In the genomic region with DNA sequence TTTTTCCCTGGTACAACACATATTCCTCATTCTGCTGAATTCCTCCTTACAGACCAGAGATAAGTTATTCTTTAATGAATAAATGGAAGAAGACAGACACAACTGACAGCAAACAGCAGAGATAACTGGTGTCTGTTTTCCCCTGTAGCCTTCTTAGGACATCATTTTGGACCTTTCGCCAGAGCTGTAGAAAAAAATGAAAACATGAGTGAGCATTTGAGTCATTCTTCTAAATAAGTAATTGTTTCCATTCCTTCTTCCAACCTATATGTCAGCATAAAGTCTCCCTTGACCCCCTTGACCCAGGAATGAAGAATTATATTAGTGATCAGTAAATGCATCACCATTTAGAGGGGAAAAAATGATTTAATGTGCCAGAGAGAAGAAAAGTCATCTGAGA, we compare ENCODE assay signal across 25 cellular contexts.
"Had no signal": no experiment of that assay in that cellular context is flagged by ENCODE, and none has a peak within 500 bp of the region (broad histone marks: within the 10 kb centered on the region; RNA-seq: fewer than 3 reads in every experiment).

No MANE protein-coding gene starts in this region.

- H3K4me1 ChIP-seq: breast epithelium, colonic mucosa, esophagus muscularis mucosa, lower lobe of right lung, neural progenitor cell, prostate gland, tibial artery had no signal

- H3K36me3 Mint-ChIP-seq: activated naive CD8-positive, alpha-beta T cell; naive B cell; neural progenitor cell; T-cell had no signal

- H3K9me3 Mint-ChIP-seq: central memory CD8-positive, alpha-beta T cell had no signal

- H3K9me3 ChIP-seq: adrenal gland, colonic mucosa, ovary, prostate gland had no signal

- H3K4me1 Mint-ChIP-seq: activated T-helper 17 cell treated with anti-CD3 and anti-CD28 coated beads, Interleukin-2, amount 50 U/mL, for 72 hours; central memory CD8-positive, alpha-beta T cell; naive B cell; neural progenitor cell; T-cell had no signal

- H2AFZ ChIP-seq: neural progenitor cell had no signal

- H3K4me3 Mint-ChIP-seq: activated naive CD8-positive, alpha-beta T cell; activated T-helper 17 cell treated with anti-CD3 and anti-CD28 coated beads, Interleukin-2, amount 50 U/mL, for 72 hours; central memory CD8-positive, alpha-beta T cell; naive B cell; neural progenitor cell; T-cell; T-helper 2 cell treated with Interferon-gamma antibody and Interleukin-4, amounts not matched to agents 5 μg/mL and 100 μg/mL, for 36 hours; WTC11 had no signal

- H3K36me3 ChIP-seq: adrenal gland, breast epithelium, colonic mucosa, esophagus muscularis mucosa, lower lobe of right lung, neural progenitor cell, ovary, prostate gland, tibial artery had no signal

- ATAC-seq: activated T-helper 17 cell treated with anti-CD3 and anti-CD28 coated beads, Interleukin-2, amount 50 U/mL, for 72 hours; foreskin keratinocyte; left lobe of liver; lower lobe of right lung; T-cell; WTC11 had no signal

- H3K27ac Mint-ChIP-seq: activated naive CD8-positive, alpha-beta T cell; activated T-helper 17 cell treated with anti-CD3 and anti-CD28 coated beads, Interleukin-2, amount 50 U/mL, for 72 hours; naive B cell; neural progenitor cell; T-cell; T-helper 2 cell treated with Interferon-gamma antibody and Interleukin-4, amounts not matched to agents 5 μg/mL and 100 μg/mL, for 36 hours; WTC11 had no signal

- H3K27me3 ChIP-seq: adrenal gland, breast epithelium, colonic mucosa, esophagus muscularis mucosa, foreskin keratinocyte, neural progenitor cell, ovary, tibial artery had no signal

- H3K27ac ChIP-seq: adrenal gland, breast epithelium, colonic mucosa, esophagus muscularis mucosa, foreskin keratinocyte, lower lobe of right lung, neural progenitor cell, ovary, prostate gland, tibial artery had no signal

- H3K4me3 ChIP-seq: adrenal gland, breast epithelium, colonic mucosa, esophagus muscularis mucosa, lower lobe of right lung, neural progenitor cell, ovary, prostate gland, tibial artery had no signal

- H3K9ac ChIP-seq: neural progenitor cell had no signal

- H3K27me3 Mint-ChIP-seq: activated T-helper 17 cell treated with anti-CD3 and anti-CD28 coated beads, Interleukin-2, amount 50 U/mL, for 72 hours; central memory CD8-positive, alpha-beta T cell; T-cell had no signal

- DNase-seq: activated naive CD4-positive, alpha-beta T cell; activated T-cell treated with anti-CD3 and anti-CD28 coated beads, Interleukin-2, amount 50 U/mL, for 1 hour; adrenal gland; colonic mucosa; foreskin keratinocyte; kidney; lower lobe of right lung; naive B cell; ovary; stimulated activated CD4-positive, alpha-beta T cell treated with anti-CD3 and anti-CD28 coated beads, Interleukin-2, amount 100 ng/mL, for 48 hours; stimulated activated CD8-positive, alpha-beta memory T cell treated with anti-CD3 and anti-CD28 coated beads, Interleukin-4, amount 100 ng/mL, for 48 hours; stimulated activated naive CD4-positive, alpha-beta T cell treated with Interleukin-2 at 50 U/mL for 16 hours; substantia nigra; T-cell; tibial artery had no signal

- H3K4me2 ChIP-seq: neural progenitor cell had no signal
